Comparison of ENCODE assay signal across 19 cellular contexts in the genomic region with DNA sequence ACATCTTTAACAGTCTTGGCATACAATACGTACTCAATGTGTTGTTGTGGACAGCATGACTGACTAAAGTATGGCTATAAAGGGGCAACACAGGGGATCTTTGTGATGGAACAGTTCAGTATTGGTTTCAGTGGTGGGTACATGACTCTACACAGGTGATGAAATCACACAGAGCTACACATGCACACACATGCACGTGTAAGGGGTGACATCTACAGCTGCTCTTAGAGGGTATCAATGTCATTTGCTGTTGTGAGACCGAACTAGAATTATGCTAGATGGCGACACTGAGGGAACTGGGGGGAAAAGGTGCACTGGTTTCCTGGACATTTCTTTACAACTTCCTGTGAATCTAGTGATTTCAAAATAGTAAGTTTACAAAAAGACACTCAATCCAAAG. TPM values are rescaled to one million over a fixed set of nuclear protein-coding genes. Genes with fewer than 3 reads are reported as not detected.
DNase-seq lines count a peak whose midpoint lies in the region; ATAC-seq and TF ChIP-seq lines count a peak whose summit lies in the region.
"Had no signal": no experiment of that assay in that cellular context is flagged by ENCODE, and none has a peak within 500 bp of the region (broad histone marks: within the 10 kb centered on the region; RNA-seq: fewer than 3 reads in every experiment).

No MANE protein-coding gene starts in this region.

- in situ Hi-C loops in GM23248 (cut with MboI) = no loop called here
- in situ Hi-C loops in brain microvascular endothelial cell (cut with HindIII; ENCODE audit: low pct_ligation_motif_present, low sequenced_read_pairs) = no loop called here

- H3K36me3 ChIP-seq in GM23248 (ENCODE audit: low read depth) = no peaks in the 10 kb centered on the region
- H3K36me3 ChIP-seq in brain microvascular endothelial cell (replicated peaks) = no peaks in the 10 kb centered on the region
- H3K36me3 ChIP-seq in parathyroid adenoma (ENCODE audit: control insufficient read depth, insufficient read depth, low read length) = no peaks in the 10 kb centered on the region
- H3K36me3 ChIP-seq: BLaER1 had no signal

- H3K4me2 ChIP-seq in GM23248 (ENCODE audit: unreplicated experiment) (peak overlapping the region; percentile 28), parathyroid adenoma (ENCODE audit: low read length) (no peak overlapping the region)

- no peak overlapping the region for H2AFZ ChIP-seq in GM23248
- no peak overlapping the region for H2AFZ ChIP-seq in parathyroid adenoma

- peak overlapping the region in 4 of 7 donors; percentile 55 to 92 (median 84) for H3K27ac Mint-ChIP-seq in CD14-positive monocyte
- H3K27ac Mint-ChIP-seq: H9, IgD-negative memory B cell, memory B cell had no signal

- H3K9me3 ChIP-seq in GM23248 (ENCODE audit: low read depth) = no peaks in the 10 kb centered on the region
- H3K9me3 ChIP-seq in parathyroid adenoma (ENCODE audit: control insufficient read depth, low read length) = no peaks in the 10 kb centered on the region
- H3K9me3 ChIP-seq: BLaER1 had no signal

- TF ChIP-seq CTCF in CD14-positive monocyte (IDR thresholded peaks at IDR 0.05) (no peak), brain microvascular endothelial cell (IDR thresholded peaks at IDR 0.05; ENCODE audit: low read depth, low read length, missing control alignments) (peak; percentile 4), parathyroid adenoma (IDR thresholded peaks at IDR 0.05) (no peak)

- no peak for DNase-seq in CD14-positive monocyte (ENCODE audit: low spot score)
- no peak for DNase-seq in GM23248
- no peak for DNase-seq in brain microvascular endothelial cell
- DNase-seq in Kasumi-1 (lab: John Stamatoyannopoulos, UW) = no peak
- DNase-seq in stimulated activated CD4-positive, alpha-beta T cell treated with anti-CD3 and anti-CD28 coated beads, Interleukin-4, amount 100 ng/mL, for 24 hours = no peak
- DNase-seq in NCI-H2107 treated with DMSO at 0.1 percent for 48 hours (lab: John Stamatoyannopoulos, UW; ENCODE audit: unreplicated experiment) = no peak
- DNase-seq: activated CD4-positive, alpha-beta T cell treated with anti-CD3 and anti-CD28 coated beads for 1 hour; dorsolateral prefrontal cortex; H9; NCI-H1417; NCI-H446 treated with DMSO at 0.1 percent for 48 hours; occipital lobe; small intestine; T-cell had no signal

- H3F3A ChIP-seq in GM23248 (ENCODE audit: insufficient read depth) = peaks cover 49% of the 10 kb centered on the region

- 69 to 76% methylated on average over 4 of the region's 4 CpGs for WGBS in GM23248 (ENCODE audit: low coverage in 1 of 2, low lambda C conversion rate in 2 of 2, missing lambda C conversion rate in 2 of 2), 2 experiments

- no peak overlapping the region for H3K4me3 Mint-ChIP-seq in CD14-positive monocyte
- H3K4me3 Mint-ChIP-seq: H9, IgD-negative memory B cell, memory B cell, T-cell had no signal

- H3K27ac ChIP-seq in GM23248 (no peak overlapping the region), brain microvascular endothelial cell (no peak overlapping the region), parathyroid adenoma (peak overlapping the region; percentile 86)
- H3K27ac ChIP-seq: BLaER1 had no signal

- H3K9me2 ChIP-seq in GM23248 (ENCODE audit: insufficient read depth) = no peaks in the 10 kb centered on the region

- no peaks in the 10 kb centered on the region for H4K20me1 ChIP-seq in GM23248 (ENCODE audit: insufficient read depth)
- H4K20me1 ChIP-seq: BLaER1 had no signal

- peaks cover 5 to 14% of the 10 kb centered on the region in 2 donors for H3K36me3 Mint-ChIP-seq in CD14-positive monocyte
- H3K36me3 Mint-ChIP-seq: IgD-negative memory B cell had no signal

- H3K4me1 Mint-ChIP-seq in CD14-positive monocyte = peaks cover 98% of the 10 kb centered on the region

- H3K27me3 ChIP-seq in GM23248 (replicated peaks; ENCODE audit: insufficient read depth) (no peaks in the 10 kb centered on the region), brain microvascular endothelial cell (replicated peaks) (no peaks in the 10 kb centered on the region), parathyroid adenoma (ENCODE audit: control insufficient read depth, insufficient read depth, low read length) (no peaks in the 10 kb centered on the region)

- H3K79me2 ChIP-seq in GM23248 (ENCODE audit: insufficient read depth) (no peaks in the 10 kb centered on the region), parathyroid adenoma (no peaks in the 10 kb centered on the region)

- intact Hi-C loops in CD14-positive monocyte (cut with micrococcal nuclease) = no loop called here

- H3K4me3 ChIP-seq in GM23248 (no peak overlapping the region), brain microvascular endothelial cell (ENCODE audit: low read depth, low read length) (no peak overlapping the region), parathyroid adenoma (ENCODE audit: low read depth, low read length) (no peak overlapping the region)
- H3K4me3 ChIP-seq: BLaER1, dorsolateral prefrontal cortex had no signal

- no peak for ATAC-seq in GM21576 (IDR thresholded peaks at IDR 0.05; ENCODE audit: unreplicated experiment)
- ATAC-seq: T-cell had no signal

- H3K4me1 ChIP-seq in GM23248 (ENCODE audit: insufficient read depth) (peaks cover 53% of the 10 kb centered on the region), parathyroid adenoma (peaks cover 28% of the 10 kb centered on the region)

- no peak overlapping the region for H3K9ac ChIP-seq in GM23248
- H3K9ac ChIP-seq in parathyroid adenoma = no peak overlapping the region
- H3K9ac ChIP-seq: BLaER1 had no signal

- peaks cover 0 to 3% (median 0%) of the 10 kb centered on the region in 7 donors for H3K9me3 Mint-ChIP-seq in CD14-positive monocyte
- H3K9me3 Mint-ChIP-seq: IgD-negative memory B cell, memory B cell, T-cell had no signal

- H3K27me3 Mint-ChIP-seq in CD14-positive monocyte (ENCODE audit: low read depth in 3 of 3) = no peaks in the 10 kb centered on the region
- H3K27me3 Mint-ChIP-seq: IgD-negative memory B cell, memory B cell had no signal

RNA-seq across cellular contexts. Expression of a gene that starts 22.1 kb away (rescaled TPM):
- polyA plus RNA-seq in CD14-positive monocyte (1 to 10 TPM; 6.2 to 9.5 TPM), GM23248 (2016; fragmentation: Nextera tagmentation; extraction: Ambion mirVana) (0.89 and 1.0 TPM in 2 replicates)
- total RNA-seq in GM23248 (2014; rRNA removed; shearing (Covaris generic)) = 0.25 and 0.76 TPM in 2 replicates

RNA-seq across cellular contexts. Expression of a gene that starts 33.9 kb away (rescaled TPM):
- 10 to 100 TPM; 14.1 to 17.0 TPM for polyA plus RNA-seq in CD14-positive monocyte
- 30.0 and 40.1 TPM in 2 replicates for total RNA-seq in GM23248 (2014; rRNA removed; shearing (Covaris generic))
- polyA plus RNA-seq in GM23248 (2016; fragmentation: Nextera tagmentation; extraction: Ambion mirVana) = 41.3 and 42.9 TPM in 2 replicates
